In the genomic region with DNA sequence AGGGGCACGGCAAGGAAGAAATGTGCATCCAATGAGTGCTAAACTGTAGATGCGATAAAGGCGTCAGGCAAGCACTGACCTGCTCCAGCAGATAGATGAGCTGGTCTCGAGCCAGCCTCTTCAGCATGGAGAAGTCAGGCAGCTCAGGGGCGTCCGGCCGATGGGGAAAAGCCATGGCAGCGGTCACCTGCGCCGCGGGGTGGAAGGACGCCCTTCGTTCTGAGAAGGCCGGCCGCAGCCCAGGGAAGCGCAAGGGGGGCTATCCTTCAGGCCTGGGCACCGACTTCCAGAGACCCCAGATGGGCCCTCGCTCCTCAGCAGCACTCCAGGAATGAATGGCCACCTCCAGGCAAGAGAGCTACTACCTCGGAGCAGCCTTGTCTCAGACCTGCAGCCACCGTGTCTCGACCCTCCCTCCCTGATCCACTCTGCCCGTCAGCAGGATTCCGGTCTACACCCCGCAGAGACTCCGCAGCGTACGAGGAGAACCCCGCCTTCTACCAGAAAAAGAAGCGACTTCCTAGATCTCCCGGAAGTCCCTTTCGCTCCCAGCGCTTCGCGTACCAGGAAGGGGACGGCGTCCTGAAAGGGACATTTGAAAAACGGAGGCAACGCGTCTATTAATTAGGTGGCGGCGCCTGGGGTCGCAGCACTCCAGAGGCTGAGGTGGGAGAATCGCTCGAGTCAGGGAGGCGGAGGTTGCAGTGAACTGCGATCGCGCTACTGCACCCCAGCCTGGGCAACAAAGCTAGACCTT, we compare ENCODE assay signal across 8 cellular contexts. TPM values are rescaled to one million over a fixed set of nuclear protein-coding genes. Genes with fewer than 3 reads are reported as not detected.
DNase-seq lines count a peak whose midpoint lies in the region; ATAC-seq, FAIRE-seq and TF ChIP-seq lines count a peak whose summit lies in the region.

A gene (minus strand): TSS at position 520 of the 757 bp plus-strand sequence. CDS start 345 bp downstream, at position 175.

- peaks cover 1 to 3% of the 10 kb centered on the region in 2 experiments; a peak in 2 of 5 replicates for H3K36me3 ChIP-seq in HepG2 (replicated peaks in 1 of 2; ENCODE audit: control insufficient read depth in 1 of 2, insufficient read depth in 2 of 2, low read length in 2 of 2)

- peak; percentile 35 for TF ChIP-seq CTCF in HepG2 (CRISPR knock-in tag; IDR thresholded peaks at IDR 0.05)

- TF ChIP-seq RAD21 in HepG2 (CRISPR knock-in tag; IDR thresholded peaks at IDR 0.05), result no peak

- no peaks in the 10 kb centered on the region for H4K20me1 ChIP-seq in HepG2 (ENCODE audit: insufficient read depth, low read length)

- peak; percentile 80 for FAIRE-seq in HepG2 (lab: Jason Lieb, UNC)

- peak within 1 kb of the TSS; percentile 98 for H2AFZ ChIP-seq in HepG2 (ENCODE audit: low read length)

- no peaks in the 10 kb centered on the region for H3K9me3 ChIP-seq in HepG2 (ENCODE audit: low read length)

- H3K79me2 ChIP-seq in HepG2 (ENCODE audit: insufficient read depth, low read length), result peaks cover 19% of the 10 kb centered on the region

- H3K4me1 ChIP-seq in HepG2 (ENCODE audit: insufficient read depth, low read length), result peaks cover 20% of the 10 kb centered on the region

- ATAC-seq in HG03469 (IDR thresholded peaks at IDR 0.05; ENCODE audit: unreplicated experiment) (peak; percentile 49), HepG2 (peak; percentile 96)

- peak within 1 kb of the TSS; percentile 87 to 97 (median 95) for H3K4me3 ChIP-seq in HepG2 (replicated peaks in 1 of 3; ENCODE audit: insufficient read depth in 1 of 3, low read depth in 2 of 3, low read length in 3 of 3)

- TSS peak; percentile 82 for BruUV-seq in HepG2 (replicated peaks; lab: Mats Ljungman, UMichigan)

- in situ Hi-C loops in HepG2 (cut with HindIII; ENCODE audit: extremely low pct_ligation_motif_present, low pct_unique_long_range_greater_than_20kb), result no loop called here

- intact Hi-C loops in HepG2 (cut with micrococcal nuclease; ENCODE audit: unreplicated experiment), result no loop called here

- H3K4me2 ChIP-seq in HepG2 (ENCODE audit: low read depth, low read length), result peak within 1 kb of the TSS; percentile 87

- WGBS in HepG2 (ENCODE audit: low lambda C conversion rate), result under 1% methylated on average over 29 of the region's 48 CpGs

- no peaks in the 10 kb centered on the region; a peak in 1 of 5 replicates for H3K27me3 ChIP-seq in HepG2 (ENCODE audit: control insufficient read depth in 1 of 2, insufficient read depth in 2 of 2, low read length in 2 of 2)

- TF ChIP-seq EP300 in HepG2 (IDR thresholded peaks at IDR 0.05; ENCODE audit: low read depth in 2 of 2, low read length in 2 of 2) (no peak), HepG2 (CRISPR knock-in tag; IDR thresholded peaks at IDR 0.05; ENCODE audit: borderline replicate concordance) (no peak)

- peak; percentile 62 to 79; a peak in 3 of 4 replicates for TF ChIP-seq POLR2A in HepG2 (IDR thresholded peaks at IDR 0.05; ENCODE audit: insufficient read depth in 1 of 2, low read depth in 2 of 2, low read length in 2 of 2)

- CTCF ChIA-PET in HepG2 (lab: Yijun Ruan, JAX; ENCODE audit: low intra/inter-chr PET ratio, low total read pairs), result interaction anchor here (1.1 kb wide), 1 partner anchor 27 kb away, joined by 3 read pairs; no protein-coding TSS in a partner anchor

- H3K27ac ChIP-seq in HepG2 (ENCODE audit: extremely low read length, insufficient read depth, low read length), result peak within 1 kb of the TSS; percentile 62

- peak; percentile 86 for DNase-seq in AG20443 (ENCODE audit: low spot score)
- peak; percentile 27 for DNase-seq in GM19240 (ENCODE audit: insufficient read length, low spot score)
- DNase-seq in NCI-H526 treated with DMSO at 0.1 percent for 48 hours (lab: John Stamatoyannopoulos, UW), result peak; percentile 82
- peak; percentile 73 for DNase-seq in activated CD4-positive, alpha-beta T cell treated with anti-CD3 and anti-CD28 coated beads, Interleukin-2, amount 50 U/mL, for 1 hour
- peak; percentile 87 for DNase-seq in dermis blood vessel endothelial cell
- peak; percentile 86 for DNase-seq in HepG2 (ENCODE audit: low spot score)
- DNase-seq in stimulated activated CD4-positive, alpha-beta T cell treated with anti-CD3 and anti-CD28 coated beads, Interleukin-2, amount 100 ng/mL, for 48 hours, result peak; percentile 70 to 72

- H3K9ac ChIP-seq in HepG2 (ENCODE audit: insufficient read depth, low read depth, low read length), result peak within 1 kb of the TSS; percentile 88

- POLR2A ChIA-PET in HepG2 (lab: Yijun Ruan, JAX), result interaction anchor here (0.8 to 2.1 kb wide), 3 partner anchors 18 to 91 kb away, joined by 3 to 4 read pairs (median 3); a partner anchor contains a TSS

TF ChIP-seq in HepG2, 621 proteins besides CTCF, POLR2A, EP300 and RAD21 (continues in another document):
- TF ChIP-seq, protein P1, sequence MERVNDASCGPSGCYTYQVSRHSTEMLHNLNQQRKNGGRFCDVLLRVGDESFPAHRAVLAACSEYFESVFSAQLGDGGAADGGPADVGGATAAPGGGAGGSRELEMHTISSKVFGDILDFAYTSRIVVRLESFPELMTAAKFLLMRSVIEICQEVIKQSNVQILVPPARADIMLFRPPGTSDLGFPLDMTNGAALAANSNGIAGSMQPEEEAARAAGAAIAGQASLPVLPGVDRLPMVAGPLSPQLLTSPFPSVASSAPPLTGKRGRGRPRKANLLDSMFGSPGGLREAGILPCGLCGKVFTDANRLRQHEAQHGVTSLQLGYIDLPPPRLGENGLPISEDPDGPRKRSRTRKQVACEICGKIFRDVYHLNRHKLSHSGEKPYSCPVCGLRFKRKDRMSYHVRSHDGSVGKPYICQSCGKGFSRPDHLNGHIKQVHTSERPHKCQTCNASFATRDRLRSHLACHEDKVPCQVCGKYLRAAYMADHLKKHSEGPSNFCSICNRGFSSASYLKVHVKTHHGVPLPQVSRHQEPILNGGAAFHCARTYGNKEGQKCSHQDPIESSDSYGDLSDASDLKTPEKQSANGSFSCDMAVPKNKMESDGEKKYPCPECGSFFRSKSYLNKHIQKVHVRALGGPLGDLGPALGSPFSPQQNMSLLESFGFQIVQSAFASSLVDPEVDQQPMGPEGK (CRISPR knock-in tag; IDR thresholded peaks at IDR 0.05), result no peak
- TF ChIP-seq, protein P2, sequence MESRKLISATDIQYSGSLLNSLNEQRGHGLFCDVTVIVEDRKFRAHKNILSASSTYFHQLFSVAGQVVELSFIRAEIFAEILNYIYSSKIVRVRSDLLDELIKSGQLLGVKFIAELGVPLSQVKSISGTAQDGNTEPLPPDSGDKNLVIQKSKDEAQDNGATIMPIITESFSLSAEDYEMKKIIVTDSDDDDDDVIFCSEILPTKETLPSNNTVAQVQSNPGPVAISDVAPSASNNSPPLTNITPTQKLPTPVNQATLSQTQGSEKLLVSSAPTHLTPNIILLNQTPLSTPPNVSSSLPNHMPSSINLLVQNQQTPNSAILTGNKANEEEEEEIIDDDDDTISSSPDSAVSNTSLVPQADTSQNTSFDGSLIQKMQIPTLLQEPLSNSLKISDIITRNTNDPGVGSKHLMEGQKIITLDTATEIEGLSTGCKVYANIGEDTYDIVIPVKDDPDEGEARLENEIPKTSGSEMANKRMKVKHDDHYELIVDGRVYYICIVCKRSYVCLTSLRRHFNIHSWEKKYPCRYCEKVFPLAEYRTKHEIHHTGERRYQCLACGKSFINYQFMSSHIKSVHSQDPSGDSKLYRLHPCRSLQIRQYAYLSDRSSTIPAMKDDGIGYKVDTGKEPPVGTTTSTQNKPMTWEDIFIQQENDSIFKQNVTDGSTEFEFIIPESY (CRISPR knock-in tag; IDR thresholded peaks at IDR 0.05), result 0 out of 2 replicates have a peak, but pooled peaks have one; percentile 15
- TF ChIP-seq, protein P3, sequence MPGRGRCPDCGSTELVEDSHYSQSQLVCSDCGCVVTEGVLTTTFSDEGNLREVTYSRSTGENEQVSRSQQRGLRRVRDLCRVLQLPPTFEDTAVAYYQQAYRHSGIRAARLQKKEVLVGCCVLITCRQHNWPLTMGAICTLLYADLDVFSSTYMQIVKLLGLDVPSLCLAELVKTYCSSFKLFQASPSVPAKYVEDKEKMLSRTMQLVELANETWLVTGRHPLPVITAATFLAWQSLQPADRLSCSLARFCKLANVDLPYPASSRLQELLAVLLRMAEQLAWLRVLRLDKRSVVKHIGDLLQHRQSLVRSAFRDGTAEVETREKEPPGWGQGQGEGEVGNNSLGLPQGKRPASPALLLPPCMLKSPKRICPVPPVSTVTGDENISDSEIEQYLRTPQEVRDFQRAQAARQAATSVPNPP (CRISPR knock-in tag; IDR thresholded peaks at IDR 0.05), result no peak

RNA-seq across cellular contexts. Expression of the gene that starts here (rescaled TPM):
- 15.0 and 16.5 TPM in 2 replicates for total RNA-seq in dermis blood vessel endothelial cell
- total RNA-seq in HepG2 (2016; rRNA removed; fragmentation: Illumina TruSeq; extraction: Trizol), result 14.7 and 16.5 TPM in 2 replicates
- total RNA-seq in HepG2 (2016; cell fraction: cytosol; rRNA removed; fragmentation: Illumina TruSeq; extraction: Trizol; ENCODE audit: low read depth), result 3.4 and 4.8 TPM in 2 replicates
- total RNA-seq in HepG2 (2016; cell fraction: insoluble cytoplasmic fraction; rRNA removed; fragmentation: Illumina TruSeq; extraction: Trizol), result 12.1 and 16.4 TPM in 2 replicates
- total RNA-seq in HepG2 (2016; cell fraction: membrane; rRNA removed; fragmentation: Illumina TruSeq; extraction: Trizol), result 5.4 and 6.5 TPM in 2 replicates
- total RNA-seq in HepG2 (2016; cell fraction: nucleus; rRNA removed; fragmentation: Illumina TruSeq; extraction: Trizol), result 16.0 and 19.0 TPM in 2 replicates
- 13.9 and 15.8 TPM in 2 replicates for polyA plus RNA-seq in HepG2 (2011; rRNA removed)
- polyA plus RNA-seq in HepG2 (2011; cell fraction: cytosol; rRNA removed), result 8.6 and 9.1 TPM in 2 replicates
- polyA plus RNA-seq in HepG2 (2011; cell fraction: nucleus; rRNA removed), result 28.2 and 31.1 TPM in 2 replicates
- 11.3 and 11.4 TPM in 2 replicates for polyA plus RNA-seq in HepG2 (2012)
- 2.7 and 2.8 TPM in 2 replicates for polyA plus RNA-seq in HepG2 (2016; cell fraction: cytosol; fragmentation: Illumina TruSeq; extraction: Trizol; ENCODE audit: low read depth)
- 10.7 and 15.3 TPM in 2 replicates for polyA plus RNA-seq in HepG2 (2016; cell fraction: insoluble cytoplasmic fraction; fragmentation: Illumina TruSeq; extraction: Trizol; ENCODE audit: low read depth)
- 5.2 and 5.4 TPM in 2 replicates for polyA plus RNA-seq in HepG2 (2016; cell fraction: membrane; fragmentation: Illumina TruSeq; extraction: Trizol; ENCODE audit: low read depth)
- polyA plus RNA-seq in HepG2 (2016; cell fraction: nucleus; fragmentation: Illumina TruSeq; extraction: Trizol; ENCODE audit: insufficient read depth, low read depth), result 23.6 and 33.7 TPM in 2 replicates
- polyA minus RNA-seq in HepG2 (2011; rRNA and poly(A)+ RNA removed; ENCODE audit: low replicate concordance), result 11.9 and 12.6 TPM in 2 replicates
- 5.0 and 8.8 TPM in 2 replicates for polyA minus RNA-seq in HepG2 (2011; cell fraction: cytosol; rRNA and poly(A)+ RNA removed)
- 13.9 and 15.2 TPM in 2 replicates for polyA minus RNA-seq in HepG2 (2011; cell fraction: nucleus; rRNA and poly(A)+ RNA removed)

Comparison
In these comparisons a context has a peak if more than half of its experiments do, and no peak if none do; other contexts are left out.
1. Peak in every context shown above with its lines: DNase-seq, ATAC-seq, H3K4me3 ChIP-seq and H3K27ac ChIP-seq.
2. DNase-seq: peak in every context shown above with its lines; median percentile 87 in dermis blood vessel endothelial cell; 86 in AG20443; 86 in HepG2; 82 in NCI-H526 treated with DMSO at 0.1 percent for 48 hours; 73 in activated CD4-positive, alpha-beta T cell treated with anti-CD3 and anti-CD28 coated beads, Interleukin-2, amount 50 U/mL, for 1 hour; 71 in stimulated activated CD4-positive, alpha-beta T cell treated with anti-CD3 and anti-CD28 coated beads, Interleukin-2, amount 100 ng/mL, for 48 hours; 27 in GM19240.